22 cellular contexts compared by ENCODE assay signal in genomic region chr2:88165604-88166003, GRCh38. TPM values are rescaled to one million over a fixed set of nuclear protein-coding genes. Genes with fewer than 3 reads are reported as not detected.
"Had no signal": no experiment of that assay in that cellular context is flagged by ENCODE, and none has a peak within 500 bp of the region (broad histone marks: within the 10 kb centered on the region; RNA-seq: fewer than 3 reads in every experiment).

No MANE protein-coding gene starts in this region.

- H3K9me3 Mint-ChIP-seq: activated naive CD4-positive, alpha-beta T cell treated with anti-CD3 and anti-CD28 coated beads, Interleukin-2, amount 10 ng/mL, durations not matched to agents 7 days and 5 days; activated T-helper 17 cell treated with anti-CD3 and anti-CD28 coated beads, Interleukin-2, amount 50 U/mL, for 72 hours; central memory CD8-positive, alpha-beta T cell; dendritic cell treated with granulocyte-macrophage colony-stimulating factor and Interleukin-4, amounts not matched to agents 40 ng/mL and 50 ng/mL, for 4 days; stimulated activated effector memory CD8-positive, alpha-beta T cell treated with anti-CD3 and anti-CD28 coated beads, Interleukin-12 subunit alpha, Interleukin-12 subunit beta, amount 100 ng/mL, for 72 hours; T-helper 1 cell treated with Interleukin-12 subunit alpha and Interleukin-12 subunit beta and Interleukin-4 antibody, amounts not matched to agents 30 μg/mL and 1 μg/mL, for 36 hours had no signal

- H3K27me3 Mint-ChIP-seq: activated T-helper 17 cell treated with anti-CD3 and anti-CD28 coated beads, Interleukin-2, amount 50 U/mL, for 72 hours; central memory CD8-positive, alpha-beta T cell had no signal

- H3K27ac Mint-ChIP-seq: activated naive CD4-positive, alpha-beta T cell treated with anti-CD3 and anti-CD28 coated beads, Interleukin-2, amount 10 ng/mL, durations not matched to agents 7 days and 5 days; activated T-helper 17 cell treated with anti-CD3 and anti-CD28 coated beads, Interleukin-2, amount 50 U/mL, for 72 hours; dendritic cell treated with granulocyte-macrophage colony-stimulating factor and Interleukin-4, amounts not matched to agents 40 ng/mL and 50 ng/mL, for 4 days; neural progenitor cell; stimulated activated effector memory CD8-positive, alpha-beta T cell treated with anti-CD3 and anti-CD28 coated beads, Interleukin-12 subunit alpha, Interleukin-12 subunit beta, amount 100 ng/mL, for 72 hours; T-helper 1 cell treated with Interleukin-12 subunit alpha and Interleukin-12 subunit beta and Interleukin-4 antibody, amounts not matched to agents 30 μg/mL and 1 μg/mL, for 36 hours; WTC11 had no signal

- DNase-seq: activated CD4-positive, alpha-beta T cell treated with anti-CD3 and anti-CD28 coated beads for 48 hours; activated naive CD4-positive, alpha-beta T cell treated with anti-CD3 and anti-CD28 coated beads, Interleukin-2, amount 10 ng/mL, durations not matched to agents 7 days and 5 days; activated T-cell treated with anti-CD3 and anti-CD28 coated beads for 4 hours; adrenal gland; head of caudate nucleus; left lung; mesendoderm; ovary; retina; small intestine; upper lobe of right lung had no signal

- H3K36me3 ChIP-seq: adrenal gland, left lung, neural progenitor cell, ovary, upper lobe of right lung had no signal

- H3K27me3 ChIP-seq: adrenal gland, ovary, upper lobe of right lung had no signal

- H3K4me1 ChIP-seq: neural progenitor cell had no signal

- H3K36me3 Mint-ChIP-seq: activated naive CD4-positive, alpha-beta T cell treated with anti-CD3 and anti-CD28 coated beads, Interleukin-2, amount 10 ng/mL, durations not matched to agents 7 days and 5 days; stimulated activated effector memory CD8-positive, alpha-beta T cell treated with anti-CD3 and anti-CD28 coated beads, Interleukin-12 subunit alpha, Interleukin-12 subunit beta, amount 100 ng/mL, for 72 hours had no signal

- H3K4me1 Mint-ChIP-seq: activated naive CD4-positive, alpha-beta T cell treated with anti-CD3 and anti-CD28 coated beads, Interleukin-2, amount 10 ng/mL, durations not matched to agents 7 days and 5 days; central memory CD8-positive, alpha-beta T cell; neural progenitor cell; stimulated activated effector memory CD8-positive, alpha-beta T cell treated with anti-CD3 and anti-CD28 coated beads, Interleukin-12 subunit alpha, Interleukin-12 subunit beta, amount 100 ng/mL, for 72 hours had no signal

- H3K4me3 Mint-ChIP-seq: activated naive CD4-positive, alpha-beta T cell treated with anti-CD3 and anti-CD28 coated beads, Interleukin-2, amount 10 ng/mL, durations not matched to agents 7 days and 5 days; activated T-helper 17 cell treated with anti-CD3 and anti-CD28 coated beads, Interleukin-2, amount 50 U/mL, for 72 hours; central memory CD8-positive, alpha-beta T cell; dendritic cell treated with granulocyte-macrophage colony-stimulating factor and Interleukin-4, amounts not matched to agents 40 ng/mL and 50 ng/mL, for 4 days; neural progenitor cell; stimulated activated effector memory CD8-positive, alpha-beta T cell treated with anti-CD3 and anti-CD28 coated beads, Interleukin-12 subunit alpha, Interleukin-12 subunit beta, amount 100 ng/mL, for 72 hours; T-helper 1 cell treated with Interleukin-12 subunit alpha and Interleukin-12 subunit beta and Interleukin-4 antibody, amounts not matched to agents 30 μg/mL and 1 μg/mL, for 36 hours; WTC11 had no signal

- H3K4me3 ChIP-seq: adrenal gland, left lung, neural progenitor cell, ovary, upper lobe of right lung had no signal

- H3K9me3 ChIP-seq: adrenal gland, left lung, ovary, upper lobe of right lung had no signal

- H3K27ac ChIP-seq: adrenal gland, left lung, neural progenitor cell, ovary had no signal

- ATAC-seq: activated T-helper 17 cell treated with anti-CD3 and anti-CD28 coated beads, Interleukin-2, amount 50 U/mL, for 72 hours; left lung; stimulated activated effector memory CD8-positive, alpha-beta T cell treated with anti-CD3 and anti-CD28 coated beads, Interleukin-12 subunit alpha, Interleukin-12 subunit beta, amount 100 ng/mL, for 72 hours; upper lobe of right lung; WTC11 had no signal

RNA-seq across cellular contexts. Expression of gene FABP1, which starts 37.7 kb away (rescaled TPM):
- total RNA-seq: activated CD8-positive, alpha-beta memory T cell treated with anti-CD3 and anti-CD28 coated beads for 36 hours; activated T-helper 17 cell treated with anti-CD3 and anti-CD28 coated beads, Interleukin-2, amount 50 U/mL, for 72 hours; epithelial cell of proximal tubule; left lung; myocyte; subcutaneous adipose tissue; upper lobe of right lung had no signal
